In the genomic region with DNA sequence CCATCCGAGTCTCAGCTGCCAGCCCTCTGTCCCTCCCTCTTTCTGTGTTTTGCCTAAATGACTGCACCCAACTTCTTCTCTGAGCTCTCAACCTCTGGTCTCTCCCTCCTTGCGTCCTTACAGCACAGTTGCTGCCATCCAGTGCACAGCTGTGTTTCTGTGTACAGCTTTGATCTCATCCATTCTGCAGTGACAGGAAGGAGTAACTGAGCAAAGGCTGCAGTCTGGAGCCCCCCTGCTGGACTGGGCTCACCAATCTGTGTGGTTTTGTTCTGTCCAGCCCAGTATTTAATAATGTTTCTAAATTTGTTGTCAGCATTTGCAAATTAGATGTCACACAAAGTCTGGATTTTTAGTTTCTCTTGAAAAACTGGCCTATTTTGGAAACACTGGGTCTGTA, we compare ENCODE assay signal across 26 cellular contexts.
"Had no signal": no experiment of that assay in that cellular context is flagged by ENCODE, and none has a peak within 500 bp of the region (broad histone marks: within the 10 kb centered on the region; RNA-seq: fewer than 3 reads in every experiment).

No MANE protein-coding gene starts in this region.

- H3K36me3 ChIP-seq: adrenal gland, esophagus squamous epithelium, gastrocnemius medialis, heart right ventricle, upper lobe of right lung, WERI-Rb-1 had no signal

- H3K27ac Mint-ChIP-seq: activated naive CD8-positive, alpha-beta T cell; activated T-cell treated with anti-CD3 and anti-CD28 coated beads, Interleukin-2, amount 50 U/mL, for 24 hours; activated T-helper 17 cell treated with anti-CD3 and anti-CD28 coated beads, Interleukin-2, amount 50 U/mL, for 72 hours; endodermal cell; naive B cell; progenitor cell of endocrine pancreas; T-helper 2 cell treated with Interferon-gamma antibody and Interleukin-4, amounts not matched to agents 5 μg/mL and 100 μg/mL, for 36 hours had no signal

- H3K4me1 Mint-ChIP-seq: activated T-helper 17 cell treated with anti-CD3 and anti-CD28 coated beads, Interleukin-2, amount 50 U/mL, for 72 hours; naive B cell had no signal

- H3K9me3 ChIP-seq: adrenal gland, esophagus squamous epithelium, gastrocnemius medialis, heart right ventricle, upper lobe of right lung had no signal

- H3K9me3 Mint-ChIP-seq: activated T-cell treated with anti-CD3 and anti-CD28 coated beads, Interleukin-2, amount 50 U/mL, for 24 hours; activated T-helper 17 cell treated with anti-CD3 and anti-CD28 coated beads, Interleukin-2, amount 50 U/mL, for 72 hours; endodermal cell; neural crest cell; T-helper 2 cell treated with Interferon-gamma antibody and Interleukin-4, amounts not matched to agents 5 μg/mL and 100 μg/mL, for 36 hours had no signal

- H3K27ac ChIP-seq: adrenal gland, coronary artery, esophagus squamous epithelium, gastrocnemius medialis, heart right ventricle, upper lobe of right lung, WERI-Rb-1 had no signal

- H3K4me3 Mint-ChIP-seq: activated naive CD8-positive, alpha-beta T cell; activated T-cell treated with anti-CD3 and anti-CD28 coated beads, Interleukin-2, amount 50 U/mL, for 24 hours; activated T-helper 17 cell treated with anti-CD3 and anti-CD28 coated beads, Interleukin-2, amount 50 U/mL, for 72 hours; endodermal cell; naive B cell; neural crest cell; T-helper 2 cell treated with Interferon-gamma antibody and Interleukin-4, amounts not matched to agents 5 μg/mL and 100 μg/mL, for 36 hours had no signal

- H3K36me3 Mint-ChIP-seq: activated naive CD8-positive, alpha-beta T cell; naive B cell had no signal

- H3K4me3 ChIP-seq: adrenal gland, coronary artery, esophagus squamous epithelium, gastrocnemius medialis, heart right ventricle, upper lobe of right lung had no signal

- H3K27me3 ChIP-seq: adrenal gland, gastrocnemius medialis, upper lobe of right lung had no signal

- H3K4me1 ChIP-seq: adrenal gland, esophagus squamous epithelium, gastrocnemius medialis, heart right ventricle, upper lobe of right lung had no signal

- DNase-seq: activated CD4-positive, CD25-positive, alpha-beta regulatory T cell treated with anti-CD3 and anti-CD28 coated beads, Interleukin-2, amount 50 U/mL, for 72 hours; activated CD8-positive, alpha-beta memory T cell treated with anti-CD3 and anti-CD28 coated beads for 24 hours; activated CD8-positive, alpha-beta memory T cell treated with anti-CD3 and anti-CD28 coated beads, Interleukin-2, amount 50 U/mL, for 4 hours; activated naive CD4-positive, alpha-beta T cell; activated T-cell treated with anti-CD3 and anti-CD28 coated beads, Interleukin-2, amount 50 U/mL, for 24 hours; adrenal gland; cerebellar nuclear complex; endodermal cell; esophagus squamous epithelium; gastrocnemius medialis; heart right ventricle; islet precursor cell; left colon; mesendoderm; naive B cell; stimulated activated CD4-positive, alpha-beta T cell treated with anti-CD3 and anti-CD28 coated beads, Interleukin-2, amount 100 ng/mL, for 48 hours; stimulated activated CD8-positive, alpha-beta memory T cell treated with anti-CD3 and anti-CD28 coated beads, Interleukin-4, amount 100 ng/mL, for 48 hours; stimulated activated naive CD4-positive, alpha-beta T cell; upper lobe of right lung; WERI-Rb-1 had no signal

- ATAC-seq: activated T-helper 17 cell treated with anti-CD3 and anti-CD28 coated beads, Interleukin-2, amount 50 U/mL, for 72 hours; gastrocnemius medialis; heart right ventricle; left colon; upper lobe of right lung had no signal
